ENCODE assay signal across 18 cellular contexts in the genomic region with DNA sequence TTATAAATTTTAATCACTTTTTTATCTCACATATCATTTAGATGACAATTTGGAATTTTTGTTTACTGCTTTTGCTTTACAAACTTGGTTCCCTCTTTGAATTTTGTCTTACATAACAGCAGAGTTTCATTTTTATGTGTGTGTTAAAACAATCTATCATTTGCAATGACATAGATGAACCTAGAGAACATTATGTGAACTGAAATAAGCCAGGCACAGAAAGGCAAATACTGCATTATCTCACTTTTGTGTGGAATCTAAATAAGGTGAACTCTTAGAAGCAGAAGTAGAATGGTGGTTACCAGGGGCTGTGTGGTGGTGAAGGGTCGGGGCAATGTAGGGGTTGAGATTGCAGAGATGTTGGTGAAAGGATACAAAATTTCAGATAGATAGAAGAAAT.
DNase-seq lines count a peak whose midpoint lies in the region; ATAC-seq and TF ChIP-seq lines count a peak whose summit lies in the region.
"Had no signal": no experiment of that assay in that cellular context is flagged by ENCODE, and none has a peak within 500 bp of the region (broad histone marks: within the 10 kb centered on the region; RNA-seq: fewer than 3 reads in every experiment).

No MANE protein-coding gene starts in this region.

- H3K9me3 ChIP-seq in HCT116 (ENCODE audit: control insufficient read depth in 1 of 2, insufficient read depth in 1 of 2, low read depth in 1 of 2, low read length in 2 of 2) (no peaks in the 10 kb centered on the region), SK-N-MC (ENCODE audit: low read depth, low read length) (no peaks in the 10 kb centered on the region), hepatocyte (ENCODE audit: low read depth) (no peaks in the 10 kb centered on the region), uterus (no peaks in the 10 kb centered on the region)
- H3K9me3 ChIP-seq: HAP-1 had no signal

- H3K27ac ChIP-seq in HCT116 (ENCODE audit: low read depth, low read length): no peak overlapping the region
- peak overlapping the region; percentile 78 for H3K27ac ChIP-seq in SK-N-MC
- peak overlapping the region; percentile 19 for H3K27ac ChIP-seq in hepatocyte
- H3K27ac ChIP-seq in uterus: peak overlapping the region; percentile 60 to 92

- H3K4me1 ChIP-seq in HCT116 (ENCODE audit: control insufficient read depth in 1 of 2, insufficient read depth in 2 of 2, low read length in 2 of 2) (no peaks in the 10 kb centered on the region), hepatocyte (ENCODE audit: insufficient read depth) (peaks cover 27% of the 10 kb centered on the region), uterus (peaks cover 3 to 11% of the 10 kb centered on the region in 2 donors)

- TF ChIP-seq CTCF in HCT116 (IDR thresholded peaks at IDR 0.05 in 2 of 3, conservative IDR thresholded peaks at IDR 0.05 in 1 of 3; ENCODE audit: borderline replicate concordance in 1 of 3, insufficient read depth in 1 of 3, low read depth in 2 of 3, low read length in 2 of 3): no peak
- no peak for TF ChIP-seq CTCF in hepatocyte (IDR thresholded peaks at IDR 0.05; ENCODE audit: poor library complexity)
- no peak for TF ChIP-seq CTCF in uterus (IDR thresholded peaks at IDR 0.05)

- H3K9me2 ChIP-seq in HCT116 (ENCODE audit: insufficient read depth) (no peaks in the 10 kb centered on the region), hepatocyte (replicated peaks; ENCODE audit: insufficient read depth) (no peaks in the 10 kb centered on the region)

- H3K4me2 ChIP-seq in HCT116 (ENCODE audit: low read length) (no peak overlapping the region), hepatocyte (no peak overlapping the region)

- no peak for ATAC-seq in HCT116
- ATAC-seq: SK-N-SH treated with all-trans-retinoic acid at 6 μM for 48 hours had no signal

- H4K20me1 ChIP-seq in HCT116 (ENCODE audit: insufficient read depth) (no peaks in the 10 kb centered on the region), hepatocyte (ENCODE audit: insufficient read depth, poor library complexity, severe bottlenecking) (no peaks in the 10 kb centered on the region)

- WGBS in hepatocyte (ENCODE audit: low lambda C conversion rate, missing lambda C conversion rate): 61% methylated on average over 1 of the region's 1 CpG

- TF ChIP-seq RAD21 in HCT116 (IDR thresholded peaks at IDR 0.05; ENCODE audit: low read depth): no peak

- CTCF ChIA-PET in HCT116 (lab: Charles Lee): interaction anchor here (1.2 kb wide), 1 partner anchor 170 kb away, joined by 3 read pairs; no protein-coding TSS in a partner anchor

- TF ChIP-seq POLR2A in HCT116 (IDR thresholded peaks at IDR 0.05; ENCODE audit: borderline replicate concordance, extremely low read depth, insufficient read depth, insufficient read length) (no peak), uterus (IDR thresholded peaks at IDR 0.05) (no peak)

- no peak for DNase-seq in HCT116 (ENCODE audit: low read depth, low spot score)
- no peak for DNase-seq in SK-N-MC (ENCODE audit: low read depth, low spot score)
- no peak for DNase-seq in hepatocyte (ENCODE audit: low spot score)
- DNase-seq in uterus: no peak
- DNase-seq in RPMI8226: no peak
- DNase-seq in HUDEP-2 (lab: John Stamatoyannopoulos, UW; ENCODE audit: unreplicated experiment in 76 of 76): no peak
- DNase-seq in NCI-H2081 treated with DMSO at 0.1 percent for 48 hours (lab: John Stamatoyannopoulos, UW): no peak
- DNase-seq: GOT3, NCI-H1092, NCI-H1417 treated with DMSO at 0.1 percent for 48 hours, NCI-H1694 treated with DMSO at 0.1 percent for 48 hours, NCI-H2081, NCI-H2171, NCI-H226, NCI-H510A, NCI-H69 had no signal

- RAD21 ChIA-PET in HCT116 (lab: Charles Lee; ENCODE audit: low non-redundant PET in 1 of 2, low total read pairs in 2 of 2, uncharacterized antibody in 2 of 2, unreplicated experiment in 2 of 2): no interaction called here

- no peak overlapping the region for H3K9ac ChIP-seq in HCT116 (ENCODE audit: low read length)
- peak overlapping the region; percentile 31 for H3K9ac ChIP-seq in SK-N-MC (ENCODE audit: insufficient read length)

- no TSS peak for BruUV-seq in HCT116 (replicated peaks; lab: Mats Ljungman, UMichigan)

- intact Hi-C loops in HCT116 (cut with micrococcal nuclease): no loop called here
- intact Hi-C loops in uterus (cut with DNase I; ENCODE audit: low total_unique reads): no loop called here

- no peaks in the 10 kb centered on the region for H3K36me3 ChIP-seq in HCT116 (ENCODE audit: control insufficient read depth in 1 of 2, insufficient read depth in 2 of 2, low read length in 2 of 2)
- H3K36me3 ChIP-seq in SK-N-MC (ENCODE audit: insufficient read depth, low read length): no peaks in the 10 kb centered on the region
- no peaks in the 10 kb centered on the region for H3K36me3 ChIP-seq in hepatocyte (replicated peaks; ENCODE audit: insufficient read depth, low read depth)
- H3K36me3 ChIP-seq in uterus: no peaks in the 10 kb centered on the region
- H3K36me3 ChIP-seq: HAP-1 had no signal

- H2AFZ ChIP-seq in HCT116 (ENCODE audit: low read depth, low read length, poor library complexity, severe bottlenecking) (peak overlapping the region; percentile 29), hepatocyte (no peak overlapping the region)

- H3K79me2 ChIP-seq in HCT116 (ENCODE audit: insufficient read depth, low read length) (no peaks in the 10 kb centered on the region), hepatocyte (no peaks in the 10 kb centered on the region)

- no peaks in the 10 kb centered on the region for H3K27me3 ChIP-seq in HCT116 (ENCODE audit: insufficient read depth, low read length)
- H3K27me3 ChIP-seq in hepatocyte: no peaks in the 10 kb centered on the region
- no peaks in the 10 kb centered on the region for H3K27me3 ChIP-seq in uterus

- H3K4me3 ChIP-seq in HCT116 (replicated peaks in 1 of 2; ENCODE audit: low read depth in 1 of 2, low read length in 2 of 2) (no peak overlapping the region), SK-N-MC (peak overlapping the region; percentile 29; the same call in 1 of the 2 replicates), hepatocyte (no peak overlapping the region), uterus (no peak overlapping the region)
- H3K4me3 ChIP-seq: HAP-1 had no signal

- POLR2A ChIA-PET in HCT116 (lab: Charles Lee): no interaction called here

TF ChIP-seq in HCT116, 20 proteins besides CTCF, POLR2A, EP300 and RAD21:
- TF ChIP-seq POLR2AphosphoS5 (IDR thresholded peaks at IDR 0.05; ENCODE audit: low read depth, low read length) (no peak), EZH2 (IDR thresholded peaks at IDR 0.05) (no peak), FOSL1 (IDR thresholded peaks at IDR 0.05; ENCODE audit: low read depth) (no peak), ZNF274 (IDR thresholded peaks at IDR 0.05; ENCODE audit: low read depth, low read length) (no peak), CEBPB (IDR thresholded peaks at IDR 0.05; ENCODE audit: low read depth) (no peak), EZH2phosphoT487 (IDR thresholded peaks at IDR 0.05; ENCODE audit: borderline replicate concordance) (no peak), ZFX (IDR thresholded peaks at IDR 0.05) (no peak), ELF1 (IDR thresholded peaks at IDR 0.05; ENCODE audit: borderline replicate concordance, low read depth) (no peak)
- TF ChIP-seq, protein P1, sequence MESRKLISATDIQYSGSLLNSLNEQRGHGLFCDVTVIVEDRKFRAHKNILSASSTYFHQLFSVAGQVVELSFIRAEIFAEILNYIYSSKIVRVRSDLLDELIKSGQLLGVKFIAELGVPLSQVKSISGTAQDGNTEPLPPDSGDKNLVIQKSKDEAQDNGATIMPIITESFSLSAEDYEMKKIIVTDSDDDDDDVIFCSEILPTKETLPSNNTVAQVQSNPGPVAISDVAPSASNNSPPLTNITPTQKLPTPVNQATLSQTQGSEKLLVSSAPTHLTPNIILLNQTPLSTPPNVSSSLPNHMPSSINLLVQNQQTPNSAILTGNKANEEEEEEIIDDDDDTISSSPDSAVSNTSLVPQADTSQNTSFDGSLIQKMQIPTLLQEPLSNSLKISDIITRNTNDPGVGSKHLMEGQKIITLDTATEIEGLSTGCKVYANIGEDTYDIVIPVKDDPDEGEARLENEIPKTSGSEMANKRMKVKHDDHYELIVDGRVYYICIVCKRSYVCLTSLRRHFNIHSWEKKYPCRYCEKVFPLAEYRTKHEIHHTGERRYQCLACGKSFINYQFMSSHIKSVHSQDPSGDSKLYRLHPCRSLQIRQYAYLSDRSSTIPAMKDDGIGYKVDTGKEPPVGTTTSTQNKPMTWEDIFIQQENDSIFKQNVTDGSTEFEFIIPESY (IDR thresholded peaks at IDR 0.05; ENCODE audit: extremely low read depth, insufficient replicate concordance, low read length): no peak
